ENCODE assay signal across 1 cellular context in the genomic region with DNA sequence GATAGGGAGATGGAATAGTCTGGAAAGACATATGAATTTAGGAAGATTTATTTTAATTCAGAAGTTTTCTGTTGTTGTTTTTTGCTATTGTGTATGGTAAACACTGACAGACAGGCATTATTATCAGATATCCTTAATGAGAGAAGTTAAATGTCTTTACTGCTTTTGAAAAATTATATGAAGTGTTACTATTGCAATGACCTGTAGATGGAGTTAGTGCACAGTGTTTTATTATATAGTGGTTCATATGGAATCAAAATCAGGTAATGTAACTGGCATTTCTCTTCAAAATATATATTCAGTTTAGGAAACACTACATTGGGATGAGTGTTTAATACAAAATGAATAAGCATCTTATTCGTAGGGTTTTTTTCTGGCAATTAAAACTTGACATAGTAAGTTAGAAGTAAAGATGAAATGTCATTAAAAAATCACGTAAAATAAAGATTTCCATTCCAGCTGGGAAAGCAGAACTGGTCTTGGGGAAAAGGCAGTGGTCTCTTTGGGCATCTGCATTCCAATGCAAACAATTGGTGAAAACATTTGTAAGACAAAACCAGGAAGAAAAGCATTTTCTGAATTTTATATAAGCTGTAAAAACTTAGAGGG.
A peak's percentile ranks its signal among the peaks of the same experiment; 100 is the strongest.
TF ChIP-seq lines count a peak whose summit lies in the region.

No MANE protein-coding gene starts in this region.

TF ChIP-seq in GM23338, 12 proteins besides CTCF, POLR2A, EP300 and RAD21 (continued from another document):
- TF ChIP-seq, protein P1, sequence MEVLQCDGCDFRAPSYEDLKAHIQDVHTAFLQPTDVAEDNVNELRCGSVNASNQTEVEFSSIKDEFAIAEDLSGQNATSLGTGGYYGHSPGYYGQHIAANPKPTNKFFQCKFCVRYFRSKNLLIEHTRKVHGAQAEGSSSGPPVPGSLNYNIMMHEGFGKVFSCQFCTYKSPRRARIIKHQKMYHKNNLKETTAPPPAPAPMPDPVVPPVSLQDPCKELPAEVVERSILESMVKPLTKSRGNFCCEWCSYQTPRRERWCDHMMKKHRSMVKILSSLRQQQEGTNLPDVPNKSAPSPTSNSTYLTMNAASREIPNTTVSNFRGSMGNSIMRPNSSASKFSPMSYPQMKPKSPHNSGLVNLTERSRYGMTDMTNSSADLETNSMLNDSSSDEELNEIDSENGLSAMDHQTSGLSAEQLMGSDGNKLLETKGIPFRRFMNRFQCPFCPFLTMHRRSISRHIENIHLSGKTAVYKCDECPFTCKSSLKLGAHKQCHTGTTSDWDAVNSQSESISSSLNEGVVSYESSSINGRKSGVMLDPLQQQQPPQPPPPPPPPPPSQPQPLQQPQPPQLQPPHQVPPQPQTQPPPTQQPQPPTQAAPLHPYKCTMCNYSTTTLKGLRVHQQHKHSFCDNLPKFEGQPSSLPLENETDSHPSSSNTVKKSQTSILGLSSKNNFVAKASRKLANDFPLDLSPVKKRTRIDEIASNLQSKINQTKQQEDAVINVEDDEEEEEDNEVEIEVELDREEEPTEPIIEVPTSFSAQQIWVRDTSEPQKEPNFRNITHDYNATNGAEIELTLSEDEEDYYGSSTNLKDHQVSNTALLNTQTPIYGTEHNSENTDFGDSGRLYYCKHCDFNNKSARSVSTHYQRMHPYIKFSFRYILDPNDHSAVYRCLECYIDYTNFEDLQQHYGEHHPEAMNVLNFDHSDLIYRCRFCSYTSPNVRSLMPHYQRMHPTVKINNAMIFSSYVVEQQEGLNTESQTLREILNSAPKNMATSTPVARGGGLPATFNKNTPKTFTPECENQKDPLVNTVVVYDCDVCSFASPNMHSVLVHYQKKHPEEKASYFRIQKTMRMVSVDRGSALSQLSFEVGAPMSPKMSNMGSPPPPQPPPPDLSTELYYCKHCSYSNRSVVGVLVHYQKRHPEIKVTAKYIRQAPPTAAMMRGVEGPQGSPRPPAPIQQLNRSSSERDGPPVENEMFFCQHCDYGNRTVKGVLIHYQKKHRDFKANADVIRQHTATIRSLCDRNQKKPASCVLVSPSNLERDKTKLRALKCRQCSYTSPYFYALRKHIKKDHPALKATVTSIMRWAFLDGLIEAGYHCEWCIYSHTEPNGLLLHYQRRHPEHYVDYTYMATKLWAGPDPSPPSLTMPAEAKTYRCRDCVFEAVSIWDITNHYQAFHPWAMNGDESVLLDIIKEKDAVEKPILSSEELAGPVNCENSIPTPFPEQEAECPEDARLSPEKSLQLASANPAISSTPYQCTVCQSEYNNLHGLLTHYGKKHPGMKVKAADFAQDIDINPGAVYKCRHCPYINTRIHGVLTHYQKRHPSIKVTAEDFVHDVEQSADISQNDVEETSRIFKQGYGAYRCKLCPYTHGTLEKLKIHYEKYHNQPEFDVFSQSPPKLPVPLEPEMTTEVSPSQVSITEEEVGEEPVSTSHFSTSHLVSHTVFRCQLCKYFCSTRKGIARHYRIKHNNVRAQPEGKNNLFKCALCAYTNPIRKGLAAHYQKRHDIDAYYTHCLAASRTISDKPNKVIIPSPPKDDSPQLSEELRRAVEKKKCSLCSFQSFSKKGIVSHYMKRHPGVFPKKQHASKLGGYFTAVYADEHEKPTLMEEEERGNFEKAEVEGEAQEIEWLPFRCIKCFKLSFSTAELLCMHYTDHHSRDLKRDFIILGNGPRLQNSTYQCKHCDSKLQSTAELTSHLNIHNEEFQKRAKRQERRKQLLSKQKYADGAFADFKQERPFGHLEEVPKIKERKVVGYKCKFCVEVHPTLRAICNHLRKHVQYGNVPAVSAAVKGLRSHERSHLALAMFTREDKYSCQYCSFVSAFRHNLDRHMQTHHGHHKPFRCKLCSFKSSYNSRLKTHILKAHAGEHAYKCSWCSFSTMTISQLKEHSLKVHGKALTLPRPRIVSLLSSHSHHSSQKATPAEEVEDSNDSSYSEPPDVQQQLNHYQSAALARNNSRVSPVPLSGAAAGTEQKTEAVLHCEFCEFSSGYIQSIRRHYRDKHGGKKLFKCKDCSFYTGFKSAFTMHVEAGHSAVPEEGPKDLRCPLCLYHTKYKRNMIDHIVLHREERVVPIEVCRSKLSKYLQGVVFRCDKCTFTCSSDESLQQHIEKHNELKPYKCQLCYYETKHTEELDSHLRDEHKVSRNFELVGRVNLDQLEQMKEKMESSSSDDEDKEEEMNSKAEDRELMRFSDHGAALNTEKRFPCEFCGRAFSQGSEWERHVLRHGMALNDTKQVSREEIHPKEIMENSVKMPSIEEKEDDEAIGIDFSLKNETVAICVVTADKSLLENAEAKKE (CRISPR knock-in tag; IDR thresholded peaks at IDR 0.05) = no peak
- TF ChIP-seq STAT1 (IDR thresholded peaks at IDR 0.05; ENCODE audit: unreplicated experiment) (no peak), NANOG (IDR thresholded peaks at IDR 0.05; ENCODE audit: borderline replicate concordance) (peak; percentile 17; the same call in 1 of the 2 replicates), ZNF114 (CRISPR knock-in tag; IDR thresholded peaks at IDR 0.05) (no peak)
- TF ChIP-seq, protein P2, sequence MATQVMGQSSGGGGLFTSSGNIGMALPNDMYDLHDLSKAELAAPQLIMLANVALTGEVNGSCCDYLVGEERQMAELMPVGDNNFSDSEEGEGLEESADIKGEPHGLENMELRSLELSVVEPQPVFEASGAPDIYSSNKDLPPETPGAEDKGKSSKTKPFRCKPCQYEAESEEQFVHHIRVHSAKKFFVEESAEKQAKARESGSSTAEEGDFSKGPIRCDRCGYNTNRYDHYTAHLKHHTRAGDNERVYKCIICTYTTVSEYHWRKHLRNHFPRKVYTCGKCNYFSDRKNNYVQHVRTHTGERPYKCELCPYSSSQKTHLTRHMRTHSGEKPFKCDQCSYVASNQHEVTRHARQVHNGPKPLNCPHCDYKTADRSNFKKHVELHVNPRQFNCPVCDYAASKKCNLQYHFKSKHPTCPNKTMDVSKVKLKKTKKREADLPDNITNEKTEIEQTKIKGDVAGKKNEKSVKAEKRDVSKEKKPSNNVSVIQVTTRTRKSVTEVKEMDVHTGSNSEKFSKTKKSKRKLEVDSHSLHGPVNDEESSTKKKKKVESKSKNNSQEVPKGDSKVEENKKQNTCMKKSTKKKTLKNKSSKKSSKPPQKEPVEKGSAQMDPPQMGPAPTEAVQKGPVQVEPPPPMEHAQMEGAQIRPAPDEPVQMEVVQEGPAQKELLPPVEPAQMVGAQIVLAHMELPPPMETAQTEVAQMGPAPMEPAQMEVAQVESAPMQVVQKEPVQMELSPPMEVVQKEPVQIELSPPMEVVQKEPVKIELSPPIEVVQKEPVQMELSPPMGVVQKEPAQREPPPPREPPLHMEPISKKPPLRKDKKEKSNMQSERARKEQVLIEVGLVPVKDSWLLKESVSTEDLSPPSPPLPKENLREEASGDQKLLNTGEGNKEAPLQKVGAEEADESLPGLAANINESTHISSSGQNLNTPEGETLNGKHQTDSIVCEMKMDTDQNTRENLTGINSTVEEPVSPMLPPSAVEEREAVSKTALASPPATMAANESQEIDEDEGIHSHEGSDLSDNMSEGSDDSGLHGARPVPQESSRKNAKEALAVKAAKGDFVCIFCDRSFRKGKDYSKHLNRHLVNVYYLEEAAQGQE (IDR thresholded peaks at IDR 0.05; ENCODE audit: unreplicated experiment) = no peak
